8 cellular contexts compared by ENCODE assay signal in the genomic region with DNA sequence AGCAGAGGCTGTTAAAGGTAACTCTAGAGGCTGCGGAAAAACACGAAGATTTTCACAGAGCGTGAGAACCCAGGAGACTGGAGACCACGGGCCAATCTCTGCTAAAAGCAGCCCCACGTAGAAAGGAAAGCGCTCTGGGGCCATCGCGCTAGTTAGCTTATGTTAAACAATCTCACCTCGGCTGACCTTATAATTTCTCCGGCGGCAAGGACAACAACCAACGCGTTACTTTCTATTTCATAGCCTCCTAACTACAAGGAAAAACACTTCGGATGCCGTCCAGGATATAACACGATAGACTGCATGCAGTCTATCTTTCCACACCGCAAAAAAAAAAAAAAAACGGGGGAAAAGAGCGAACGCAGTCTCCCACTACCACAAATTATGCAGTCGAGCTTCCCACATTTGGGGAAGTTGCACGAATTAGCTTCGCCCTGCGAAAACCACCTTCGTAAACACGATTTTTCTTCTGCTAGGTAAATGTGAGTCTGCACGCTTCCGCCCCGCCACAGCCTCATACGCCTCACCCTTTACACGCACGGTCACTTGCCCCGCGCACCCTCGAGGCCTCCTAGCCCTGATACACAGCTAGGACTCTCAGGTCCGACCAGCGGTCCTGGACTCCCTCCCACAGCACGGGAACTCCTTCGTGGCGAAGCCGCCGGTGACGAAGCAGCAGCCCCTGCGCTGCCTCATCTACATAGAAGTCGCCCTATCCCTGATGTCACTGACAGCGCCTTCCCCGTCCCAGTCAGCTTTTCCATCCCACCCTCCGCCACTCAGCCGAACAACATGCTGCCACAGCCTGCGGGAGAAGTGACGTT.
DNase-seq lines count a peak whose midpoint lies in the region; ATAC-seq and TF ChIP-seq lines count a peak whose summit lies in the region.

No MANE protein-coding gene starts in this region.

- H3K9me3 Mint-ChIP-seq in Caco-2 (ENCODE audit: unreplicated experiment): no peaks in the 10 kb centered on the region
- no peaks in the 10 kb centered on the region for H3K9me3 Mint-ChIP-seq in activated naive CD4-positive, alpha-beta T cell treated with anti-CD3 and anti-CD28 coated beads, Interleukin-2, amount 50 U/mL, for 72 hours

- TF ChIP-seq POLR2A in tibial nerve (IDR thresholded peaks at IDR 0.05): peak in 1 of 2 donors; percentile 16

- H3K27ac Mint-ChIP-seq in Caco-2 (ENCODE audit: unreplicated experiment): peak overlapping the region; percentile 99
- peak overlapping the region; percentile 96 to 100 for H3K27ac Mint-ChIP-seq in activated naive CD4-positive, alpha-beta T cell treated with anti-CD3 and anti-CD28 coated beads, Interleukin-2, amount 50 U/mL, for 72 hours

- peak overlapping the region; percentile 65 for H3K4me2 ChIP-seq in trophoblast cell (ENCODE audit: low read length)

- peak overlapping the region; percentile 87 for H2BK120ac ChIP-seq in trophoblast cell (ENCODE audit: insufficient read depth, low read length, poor library complexity)

- no peaks in the 10 kb centered on the region for H3K36me3 ChIP-seq in Caco-2 (ENCODE audit: control insufficient read depth, insufficient read depth, low read length)
- H3K36me3 ChIP-seq in trophoblast cell (ENCODE audit: control insufficient read depth in 1 of 2, insufficient read depth in 2 of 2, low read length in 2 of 2): no peaks in the 10 kb centered on the region
- no peaks in the 10 kb centered on the region for H3K36me3 ChIP-seq in tibial nerve

- H3K79me2 ChIP-seq in trophoblast cell (ENCODE audit: control insufficient read depth, insufficient read depth, low read length, poor library complexity): peaks cover 3% of the 10 kb centered on the region

- H4K8ac ChIP-seq in trophoblast cell (ENCODE audit: low read depth, low read length): peak overlapping the region; percentile 51

- H4K12ac ChIP-seq in trophoblast cell (ENCODE audit: low read depth, low read length): peak overlapping the region; percentile 22

- H3K79me1 ChIP-seq in trophoblast cell (ENCODE audit: low read length): peaks cover 4% of the 10 kb centered on the region

- H4K91ac ChIP-seq in trophoblast cell (ENCODE audit: low read depth, low read length): peak overlapping the region; percentile 93

- peak overlapping the region; percentile 40 for H3K27ac ChIP-seq in trophoblast cell (ENCODE audit: low read depth, low read length)
- peak overlapping the region in 3 of 4 donors; percentile 62 to 80 (median 76) for H3K27ac ChIP-seq in tibial nerve

- peak in 1 of 2 donors; percentile 53 for TF ChIP-seq EP300 in tibial nerve (IDR thresholded peaks at IDR 0.05)

- H2AFZ ChIP-seq in trophoblast cell (ENCODE audit: insufficient read depth, low read length, poor library complexity): peak overlapping the region; percentile 40

- peak overlapping the region; percentile 23 for H3K4ac ChIP-seq in trophoblast cell (ENCODE audit: low read depth, low read length)

- no peak for TF ChIP-seq CTCF in Caco-2 (IDR thresholded peaks at IDR 0.05; ENCODE audit: insufficient read depth in 1 of 2, low read depth in 1 of 2, low read length in 1 of 2, severe bottlenecking in 1 of 2, unreplicated experiment in 1 of 2)
- no peak for TF ChIP-seq CTCF in tibial nerve (IDR thresholded peaks at IDR 0.05)

- peak; percentile 74 for ATAC-seq in GM21381 (IDR thresholded peaks at IDR 0.05; ENCODE audit: unreplicated experiment)
- peak; percentile 82 to 90 for ATAC-seq in activated naive CD4-positive, alpha-beta T cell treated with anti-CD3 and anti-CD28 coated beads, Interleukin-2, amount 50 U/mL, for 72 hours

- H3K23ac ChIP-seq in trophoblast cell (ENCODE audit: low read length): no peak overlapping the region

- no CpG with 5 or more reads among the region's 51 CpGs for WGBS in trophoblast cell (ENCODE audit: extremely low coverage, insufficient coverage, insufficient read length)
- 1% methylated on average over 51 of the region's 51 CpGs for WGBS in tibial nerve, 2 donors

- POLR2A ChIA-PET in Caco-2 (lab: Charles Lee): interaction anchor here (0.6 to 2.0 kb wide), 21 partner anchors 9 to 1250 kb away, joined by 3 to 28 read pairs (median 4); a partner anchor contains a TSS

- TSS peak; percentile 89 for BruUV-seq in Caco-2 (replicated peaks; lab: Mats Ljungman, UMichigan)

- DNase-seq in Caco-2: peak; percentile 89 to 92
- peak; percentile 77 for DNase-seq in HuH-7 (ENCODE audit: low spot score)
- peak; percentile 81 for DNase-seq in SIG-M5 treated with dmso at 0.1 percent for 504 hours (lab: John Stamatoyannopoulos, UW; ENCODE audit: unreplicated experiment)
- peak; percentile 81 to 88 for DNase-seq in activated naive CD4-positive, alpha-beta T cell treated with anti-CD3 and anti-CD28 coated beads, Interleukin-2, amount 50 U/mL, for 72 hours (ENCODE audit: low spot score in 2 of 2)
- DNase-seq in cardiac septum (ENCODE audit: low spot score): peak; percentile 80
- DNase-seq in trophoblast cell: peak; percentile 85 to 96
- DNase-seq in tibial nerve (ENCODE audit: low spot score in 2 of 2): peak; percentile 23 to 44

- H3K4me1 ChIP-seq in Caco-2: no peaks in the 10 kb centered on the region
- peaks cover 5 to 16% of the 10 kb centered on the region in 2 experiments for H3K4me1 ChIP-seq in trophoblast cell (ENCODE audit: control insufficient read depth in 1 of 2, insufficient read depth in 2 of 2, low read length in 2 of 2)
- H3K4me1 ChIP-seq in tibial nerve: peaks cover 0 to 35% (median 4%) of the 10 kb centered on the region in 4 donors

- no peaks in the 10 kb centered on the region for H3K4me1 Mint-ChIP-seq in Caco-2 (ENCODE audit: low read depth, unreplicated experiment)

- peak overlapping the region; percentile 92 for H3K9ac ChIP-seq in trophoblast cell (ENCODE audit: low read length)

- H2BK12ac ChIP-seq in trophoblast cell (ENCODE audit: low read length): no peak overlapping the region

- H2AK5ac ChIP-seq in trophoblast cell (ENCODE audit: low read length): no peak overlapping the region

- CTCF ChIA-PET in Caco-2 (lab: Charles Lee): interaction anchor here (0.6 to 1.0 kb wide), 3 partner anchors 99 to 455 kb away, joined by 3 to 5 read pairs (median 4); a partner anchor contains a TSS

- H3K9me3 ChIP-seq in Caco-2: peaks cover 5% of the 10 kb centered on the region; the same call in 1 of the 2 replicates
- no peaks in the 10 kb centered on the region for H3K9me3 ChIP-seq in trophoblast cell (ENCODE audit: insufficient read depth, low read depth, low read length)
- peaks cover 0 to 24% (median 0%) of the 10 kb centered on the region in 4 donors for H3K9me3 ChIP-seq in tibial nerve

- intact Hi-C loops in Caco-2 (cut with micrococcal nuclease; ENCODE audit: unreplicated experiment) (loop anchor here (1.0 to 2.0 kb wide), 2 partner anchors 9 to 84 kb away; no protein-coding TSS in a partner anchor), cardiac septum (cut with DNase I) (no loop called here)

- no peaks in the 10 kb centered on the region for H3K27me3 ChIP-seq in Caco-2 (replicated peaks; ENCODE audit: control insufficient read depth, insufficient read depth, low read length)
- peaks cover 16% of the 10 kb centered on the region for H3K27me3 ChIP-seq in trophoblast cell (ENCODE audit: insufficient read depth, low read length)
- peaks cover 5 to 49% of the 10 kb centered on the region in 2 donors for H3K27me3 ChIP-seq in tibial nerve

- no peaks in the 10 kb centered on the region for H3K27me3 Mint-ChIP-seq in Caco-2 (ENCODE audit: insufficient read depth, unreplicated experiment)

- H3K18ac ChIP-seq in trophoblast cell (ENCODE audit: low read length): peak overlapping the region; percentile 43

- H3K36me3 Mint-ChIP-seq in Caco-2 (ENCODE audit: insufficient read depth, unreplicated experiment): peaks cover 13% of the 10 kb centered on the region
- peaks cover 0 to 16% of the 10 kb centered on the region in 2 donors for H3K36me3 Mint-ChIP-seq in activated naive CD4-positive, alpha-beta T cell treated with anti-CD3 and anti-CD28 coated beads, Interleukin-2, amount 50 U/mL, for 72 hours

- H3K14ac ChIP-seq in trophoblast cell (ENCODE audit: low read length): peak overlapping the region; percentile 79

- H3K4me3 ChIP-seq in Caco-2 (ENCODE audit: low read depth, low read length): peak overlapping the region; percentile 41
- peak overlapping the region; percentile 64 for H3K4me3 ChIP-seq in trophoblast cell (ENCODE audit: low read depth, low read length)
- H3K4me3 ChIP-seq in tibial nerve: peak overlapping the region; percentile 29 to 57 (median 51)

- H3K4me3 Mint-ChIP-seq in Caco-2 (ENCODE audit: unreplicated experiment): peak overlapping the region; percentile 79

- H2BK5ac ChIP-seq in trophoblast cell (ENCODE audit: low read depth, low read length, poor library complexity): peak overlapping the region; percentile 97

Comparison
In these comparisons a context has a peak if more than half of its experiments do, and no peak if none do; other contexts are left out.
1. Peak in every context shown above with its lines: DNase-seq, ATAC-seq, H3K4me3 ChIP-seq and H3K27ac ChIP-seq.
2. DNase-seq: peak in every context shown above with its lines; median percentile 90 in Caco-2; 90 in trophoblast cell; 84 in activated naive CD4-positive, alpha-beta T cell treated with anti-CD3 and anti-CD28 coated beads, Interleukin-2, amount 50 U/mL, for 72 hours; 81 in SIG-M5 treated with dmso at 0.1 percent for 504 hours; 80 in cardiac septum; 77 in HuH-7; 34 in tibial nerve.